In the genomic region with DNA sequence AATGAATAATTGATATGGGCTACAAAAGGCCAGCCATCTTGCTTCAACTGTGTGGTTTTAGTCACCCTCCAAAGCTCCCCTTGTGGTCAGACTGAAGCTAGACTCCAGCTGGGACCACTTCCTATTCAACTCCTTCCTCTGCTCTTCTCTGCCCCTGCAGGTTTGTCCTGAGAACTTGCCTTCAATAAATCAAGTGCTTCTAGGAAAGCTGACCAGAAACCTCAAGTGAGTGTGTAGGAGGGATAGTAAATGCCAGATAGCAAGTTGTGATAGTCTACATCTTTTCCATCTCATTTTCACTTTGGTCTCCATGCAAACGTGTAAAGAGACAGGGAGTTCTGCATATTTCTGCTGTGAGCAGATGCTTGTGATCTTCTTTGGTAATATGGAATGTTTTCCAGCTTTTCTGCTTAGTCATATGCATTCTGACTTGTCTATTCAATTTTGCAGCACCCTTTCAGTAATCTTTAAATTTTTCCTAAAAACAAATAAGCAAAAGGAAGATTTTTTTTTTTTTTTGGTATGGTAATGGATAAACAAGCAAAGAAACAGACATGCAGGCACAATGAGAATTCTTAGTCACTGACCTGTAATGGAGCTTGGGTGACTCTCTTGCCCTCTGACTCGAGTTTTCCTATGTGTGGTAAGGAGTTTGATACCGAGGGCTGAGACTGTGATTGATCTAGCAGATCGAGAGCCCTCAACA, we compare ENCODE assay signal across 8 cellular contexts.
DNase-seq lines count a peak whose midpoint lies in the region; ATAC-seq and TF ChIP-seq lines count a peak whose summit lies in the region.

No MANE protein-coding gene starts in this region.

- ATAC-seq in HG02610 (IDR thresholded peaks at IDR 0.05; ENCODE audit: unreplicated experiment) (no peak), GM21529 (IDR thresholded peaks at IDR 0.05; ENCODE audit: unreplicated experiment) (no peak)

- no peaks in the 10 kb centered on the region for H3K27me3 Mint-ChIP-seq in nephron (ENCODE audit: low read depth)

- H3K4me3 Mint-ChIP-seq in nephron = no peak overlapping the region

- in situ Hi-C loops in astrocyte of the spinal cord (cut with HindIII; ENCODE audit: low sequenced_read_pairs) = no loop called here

- H3K4me3 ChIP-seq in NB4 (ENCODE audit: low read depth, low read length) (no peak overlapping the region), astrocyte of the spinal cord (ENCODE audit: low read depth, low read length) (no peak overlapping the region)

- peak; percentile 85 for DNase-seq in ELR (ENCODE audit: low read depth)
- peak; percentile 84 for DNase-seq in NB4 (ENCODE audit: low read depth)
- DNase-seq in astrocyte of the spinal cord (ENCODE audit: low read depth, low spot score) = peak; percentile 96
- DNase-seq in NCI-H2081 (lab: John Stamatoyannopoulos, UW) = no peak
- no peak for DNase-seq in GM20000 (ENCODE audit: low spot score)

- H3K36me3 Mint-ChIP-seq in nephron (ENCODE audit: low read depth) = no peaks in the 10 kb centered on the region

- peaks cover 16% of the 10 kb centered on the region for H3K4me1 Mint-ChIP-seq in nephron

- no peaks in the 10 kb centered on the region for H3K9me3 Mint-ChIP-seq in nephron

- H3K27ac Mint-ChIP-seq in nephron = peak overlapping the region in 2 of 3 experiments; percentile 13 to 15

- no peak for TF ChIP-seq POLR2A in NB4 (IDR thresholded peaks at IDR 0.05; ENCODE audit: extremely low read depth, insufficient read length)

- peak; percentile 74 for TF ChIP-seq CTCF in NB4 (IDR thresholded peaks at IDR 0.05; ENCODE audit: low read depth, low read length)
- peak; percentile 71 for TF ChIP-seq CTCF in astrocyte of the spinal cord (IDR thresholded peaks at IDR 0.05; ENCODE audit: low read depth, low read length)
- peak; percentile 54 to 59 (median 58) for TF ChIP-seq CTCF in nephron (IDR thresholded peaks at IDR 0.05; ENCODE audit: unreplicated experiment in 3 of 3)
- TF ChIP-seq CTCF in GM20000 (IDR thresholded peaks at IDR 0.05; ENCODE audit: extremely low read depth, missing control alignments) = no peak

Comparison
In these comparisons a context has a peak if more than half of its experiments do, and no peak if none do; other contexts are left out.
1. DNase-seq: peak in ELR (single experiment), NB4 (single experiment) and astrocyte of the spinal cord (single experiment); none in NCI-H2081 (0 of 2) and GM20000 (single experiment).